Comparison of ENCODE assay signal across 20 cellular contexts in genomic region chr15:60912984-60913697, GRCh38.
DNase-seq lines count a peak whose midpoint lies in the region; ATAC-seq, FAIRE-seq and TF ChIP-seq lines count a peak whose summit lies in the region.
"Had no signal": no experiment of that assay in that cellular context is flagged by ENCODE, and none has a peak within 500 bp of the region (broad histone marks: within the 10 kb centered on the region; RNA-seq: fewer than 3 reads in every experiment).

No MANE protein-coding gene starts in this region.

- H3K27ac ChIP-seq in GM12878 (ENCODE audit: control insufficient read depth, insufficient read depth) (no peak overlapping the region), kidney (ENCODE audit: low read depth in 2 of 2, low read length in 2 of 2) (peak overlapping the region in 1 of 2 donors; percentile 12)
- H3K27ac ChIP-seq: adrenal gland, transverse colon had no signal

- no peaks in the 10 kb centered on the region for H4K20me1 ChIP-seq in GM12878 (ENCODE audit: control insufficient read depth, insufficient read depth)

- TF ChIP-seq EP300 in GM12878 (IDR thresholded peaks at IDR 0.05; ENCODE audit: borderline replicate concordance in 1 of 2, control insufficient read depth in 1 of 2, low read depth in 2 of 2, low read length in 2 of 2), result no peak; a peak in 1 of 4 replicates

- TF ChIP-seq CTCF in GM12878 (IDR thresholded peaks at IDR 0.05 in 2 of 3, conservative IDR thresholded peaks at IDR 0.05 in 1 of 3; ENCODE audit: control insufficient read depth in 2 of 3, extremely low read depth in 1 of 3, insufficient read depth in 1 of 3, low read depth in 3 of 3, low read length in 3 of 3) (no peak), kidney (IDR thresholded peaks at IDR 0.05; ENCODE audit: borderline replicate concordance, extremely low read depth, insufficient read depth) (no peak)

- BruUV-seq in GM12878 (replicated peaks; lab: Mats Ljungman, UMichigan), result no TSS peak

- intact Hi-C loops in GM12878 (cut with micrococcal nuclease; ENCODE audit: unreplicated experiment) (no loop called here), kidney (cut with DNase I) (loop anchor here (10.0 kb wide), 1 partner anchor 328 kb away; no protein-coding TSS in a partner anchor)

- no peaks in the 10 kb centered on the region for H3K79me2 ChIP-seq in GM12878 (ENCODE audit: control insufficient read depth, insufficient read depth, low read length)

- H3K4me3 ChIP-seq in GM12878 (no peak overlapping the region), kidney (ENCODE audit: low read length in 2 of 2) (no peak overlapping the region)
- H3K4me3 ChIP-seq: adrenal gland, transverse colon had no signal

- no peaks in the 10 kb centered on the region for H3K27me3 ChIP-seq in GM12878 (replicated peaks in 1 of 2; ENCODE audit: control insufficient read depth in 2 of 2, insufficient read depth in 2 of 2, low read length in 1 of 2)
- H3K27me3 ChIP-seq: adrenal gland, transverse colon had no signal

- H2AFZ ChIP-seq in GM12878 (ENCODE audit: control insufficient read depth, low read depth, low read length), result no peak overlapping the region; the same call in 1 of the 2 replicates

- H3K4me1 ChIP-seq in GM12878 (ENCODE audit: control insufficient read depth, insufficient read depth, low read length) (peaks cover 3% of the 10 kb centered on the region; the same call in 1 of the 2 replicates), kidney (ENCODE audit: control insufficient read depth in 1 of 2, insufficient read depth in 1 of 2, low read depth in 1 of 2, low read length in 2 of 2) (peaks cover 18 to 20% of the 10 kb centered on the region in 2 donors)

- H3K9me3 ChIP-seq in GM12878 (replicated peaks; ENCODE audit: control insufficient read depth, insufficient read depth, low read length), result no peaks in the 10 kb centered on the region; the same call in 1 of the 3 replicates
- H3K9me3 ChIP-seq in kidney (ENCODE audit: control insufficient read depth in 1 of 2, low read length in 2 of 2), result no peaks in the 10 kb centered on the region
- H3K9me3 ChIP-seq: adrenal gland, transverse colon had no signal

- DNase-seq in Ammon's horn (ENCODE audit: low spot score), result peak; percentile 51
- no peak for DNase-seq in GM12891 (ENCODE audit: insufficient read length, low spot score)
- no peak for DNase-seq in GM12878 (ENCODE audit: low read depth, low spot score)
- peak; percentile 57 for DNase-seq in kidney
- no peak for DNase-seq in activated effector memory CD4-positive, alpha-beta T cell treated with Interleukin-2 at 50 U/mL for 16 hours
- DNase-seq in foreskin melanocyte, result no peak
- DNase-seq in NK-92 (lab: John Stamatoyannopoulos, UW; ENCODE audit: unreplicated experiment), result no peak
- DNase-seq: activated CD4-positive, alpha-beta T cell treated with anti-CD3 and anti-CD28 coated beads for 1 hour; activated T-cell treated with anti-CD3 and anti-CD28 coated beads, Interleukin-2, amount 50 U/mL, for 4 hours; adrenal gland; COR-L47; effector CD8-positive, alpha-beta T cell; left colon; MM.1S; NCI-H524; stimulated activated CD4-positive, alpha-beta T cell treated with anti-CD3 and anti-CD28 coated beads, Interleukin-4, amount 100 ng/mL, for 4 hours; stimulated activated CD8-positive, alpha-beta memory T cell treated with anti-CD3 and anti-CD28 coated beads, Interleukin-4, amount 100 ng/mL, for 48 hours; T-helper 2 cell; transverse colon had no signal

- CTCF ChIA-PET in GM12878 (lab: Yijun Ruan, JAX), result interaction anchor here (0.7 to 1.5 kb wide), 2 partner anchors 10 to 328 kb away, joined by 3 to 5 read pairs; no protein-coding TSS in a partner anchor

- WGBS in GM12878 (ENCODE audit: insufficient coverage, insufficient replicate concordance, low lambda C conversion rate, missing lambda C conversion rate), result 23% methylated on average over 6 of the region's 6 CpGs

- H3K9ac ChIP-seq in GM12878 (ENCODE audit: control insufficient read depth, insufficient read depth, low read length) (no peak overlapping the region), kidney (ENCODE audit: low read length in 2 of 2) (no peak overlapping the region)

- no peaks in the 10 kb centered on the region for H3K36me3 ChIP-seq in GM12878 (ENCODE audit: control insufficient read depth in 2 of 2, insufficient read depth in 2 of 2, low read length in 1 of 2)
- H3K36me3 ChIP-seq in kidney (ENCODE audit: control insufficient read depth in 1 of 2, insufficient read depth in 2 of 2, low read length in 2 of 2), result no peaks in the 10 kb centered on the region
- H3K36me3 ChIP-seq: adrenal gland, transverse colon had no signal

- FAIRE-seq in GM12891 (lab: Jason Lieb, UNC), result no peak
- no peak for FAIRE-seq in GM12878 (lab: Jason Lieb, UNC)
- no peak for FAIRE-seq in kidney (lab: Jason Lieb, UNC)

- H3K4me2 ChIP-seq in GM12878 (ENCODE audit: control insufficient read depth, insufficient read depth), result no peak overlapping the region

- ATAC-seq in GM12878 (no peak), HG03045 (IDR thresholded peaks at IDR 0.05; ENCODE audit: unreplicated experiment) (no peak)
- ATAC-seq: left colon had no signal

- in situ Hi-C loops in GM12878 (cut with MboI), result loop anchor here (5.0 kb wide), 1 partner anchor 331 kb away; no protein-coding TSS in a partner anchor

- POLR2A ChIA-PET in GM12878 (lab: Charles Lee), result no interaction called here

- no peak for TF ChIP-seq RAD21 in GM12878 (IDR thresholded peaks at IDR 0.05; ENCODE audit: insufficient read depth, low read depth, low read length)

- SMC1A ChIA-PET in GM12878 (lab: Charles Lee; ENCODE audit: uncharacterized antibody, unreplicated experiment), result interaction anchor here (1.0 to 2.0 kb wide), 2 partner anchors 11 to 15 kb away, joined by 3 to 5 read pairs; no protein-coding TSS in a partner anchor

- no peak for TF ChIP-seq POLR2A in GM12891 (IDR thresholded peaks at IDR 0.05; ENCODE audit: low read depth, low read length)
- TF ChIP-seq POLR2A in GM12878 (IDR thresholded peaks at IDR 0.05; ENCODE audit: low read depth, low read length), result no peak

- RAD21 ChIA-PET in GM12878 (lab: Charles Lee; ENCODE audit: unreplicated experiment), result interaction anchor here (1.1 kb wide), 1 partner anchor 328 kb away, joined by 3 read pairs; no protein-coding TSS in a partner anchor

TF ChIP-seq in GM12891, 5 proteins besides CTCF, POLR2A, EP300 and RAD21:
- TF ChIP-seq POU2F2 (IDR thresholded peaks at IDR 0.05; ENCODE audit: low read depth, low read length) (no peak), TAF1 (IDR thresholded peaks at IDR 0.05; ENCODE audit: low read depth, low read length) (no peak), POLR2AphosphoS5 (IDR thresholded peaks at IDR 0.05; ENCODE audit: low read depth, low read length) (no peak), PAX5 (IDR thresholded peaks at IDR 0.05; ENCODE audit: insufficient read depth, low read length, severe bottlenecking) (no peak), SPI1 (IDR thresholded peaks at IDR 0.05; ENCODE audit: low read depth, low read length) (peak; percentile 64)

TF ChIP-seq in GM12878, 131 proteins besides CTCF, POLR2A, EP300 and RAD21:
- TF ChIP-seq BHLHE40 (IDR thresholded peaks at IDR 0.05; ENCODE audit: borderline replicate concordance in 1 of 2, low read depth in 2 of 2, low read length in 1 of 2) (peak; percentile 13 to 63; a peak in 2 of 4 replicates), IKZF2 (IDR thresholded peaks at IDR 0.05) (0 out of 4 replicates have a peak, but pooled peaks have one; percentile 23 to 25), NFIC (IDR thresholded peaks at IDR 0.05; ENCODE audit: low read depth, low read length) (no peak), ZNF217 (IDR thresholded peaks at IDR 0.05) (no peak), RAD51 (IDR thresholded peaks at IDR 0.05) (peak; percentile 73), JUNB (IDR thresholded peaks at IDR 0.05) (peak; percentile 48; the same call in 1 of the 2 replicates), CHD2 (IDR thresholded peaks at IDR 0.05; ENCODE audit: borderline replicate concordance, low read depth, low read length) (no peak), SPI1 (IDR thresholded peaks at IDR 0.05; ENCODE audit: borderline replicate concordance, insufficient read depth, low read depth, low read length) (peak; percentile 49; the same call in 1 of the 2 replicates), EED (IDR thresholded peaks at IDR 0.05; ENCODE audit: low read depth) (peak; percentile 36; the same call in 1 of the 2 replicates)
- TF ChIP-seq, protein P1, sequence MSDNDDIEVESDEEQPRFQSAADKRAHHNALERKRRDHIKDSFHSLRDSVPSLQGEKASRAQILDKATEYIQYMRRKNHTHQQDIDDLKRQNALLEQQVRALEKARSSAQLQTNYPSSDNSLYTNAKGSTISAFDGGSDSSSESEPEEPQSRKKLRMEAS (IDR thresholded peaks at IDR 0.05; ENCODE audit: low read depth, low read length), result no peak
- TF ChIP-seq, protein P2, sequence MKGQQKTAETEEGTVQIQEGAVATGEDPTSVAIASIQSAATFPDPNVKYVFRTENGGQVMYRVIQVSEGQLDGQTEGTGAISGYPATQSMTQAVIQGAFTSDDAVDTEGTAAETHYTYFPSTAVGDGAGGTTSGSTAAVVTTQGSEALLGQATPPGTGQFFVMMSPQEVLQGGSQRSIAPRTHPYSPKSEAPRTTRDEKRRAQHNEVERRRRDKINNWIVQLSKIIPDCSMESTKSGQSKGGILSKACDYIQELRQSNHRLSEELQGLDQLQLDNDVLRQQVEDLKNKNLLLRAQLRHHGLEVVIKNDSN (IDR thresholded peaks at IDR 0.05; ENCODE audit: borderline replicate concordance, extremely low read length, insufficient read depth, low read depth, low read length), result peak; percentile 53

Comparison
In these comparisons a context has a peak if more than half of its experiments do, and no peak if none do; other contexts are left out.
1. DNase-seq: peak in Ammon's horn (single experiment) and kidney (single experiment); none in GM12891 (single experiment), GM12878 (single experiment), activated effector memory CD4-positive, alpha-beta T cell treated with Interleukin-2 at 50 U/mL for 16 hours (single experiment), foreskin melanocyte (single experiment) and NK-92 (single experiment).